In genomic region chr17:68460096-68460495, GRCh38 we compare ENCODE assay signal across 16 cellular contexts. TPM values are rescaled to one million over a fixed set of nuclear protein-coding genes. Genes with fewer than 3 reads are reported as not detected.
DNase-seq lines count a peak whose midpoint lies in the region; ATAC-seq and TF ChIP-seq lines count a peak whose summit lies in the region.
"Had no signal": no experiment of that assay in that cellular context is flagged by ENCODE, and none has a peak within 500 bp of the region (broad histone marks: within the 10 kb centered on the region; RNA-seq: fewer than 3 reads in every experiment).

No MANE protein-coding gene starts in this region.

- no peaks in the 10 kb centered on the region for H3K36me3 ChIP-seq in OCI-LY1 (ENCODE audit: insufficient read depth, low read length)
- H3K36me3 ChIP-seq in effector memory CD4-positive, alpha-beta T cell (ENCODE audit: control insufficient read depth, insufficient read depth, low read length) = no peaks in the 10 kb centered on the region
- H3K36me3 ChIP-seq: colonic mucosa, MG63, suprapubic skin had no signal

- H3F3A ChIP-seq in OCI-LY1 (ENCODE audit: insufficient read depth, low read length) = no peaks in the 10 kb centered on the region

- H3K4me2 ChIP-seq in OCI-LY1 (ENCODE audit: low read length) = no peak overlapping the region

- WGBS in right cardiac atrium = 82% methylated on average over 4 of the region's 4 CpGs

- H3K9me3 ChIP-seq in right cardiac atrium (ENCODE audit: control insufficient read depth, low read length) = no peaks in the 10 kb centered on the region
- H3K9me3 ChIP-seq in OCI-LY1 (ENCODE audit: low read length) = no peaks in the 10 kb centered on the region
- H3K9me3 ChIP-seq in effector memory CD4-positive, alpha-beta T cell (ENCODE audit: control insufficient read depth, low read length) = no peaks in the 10 kb centered on the region
- H3K9me3 ChIP-seq: colonic mucosa, MG63, suprapubic skin had no signal

- H3K9me2 ChIP-seq in OCI-LY1 (ENCODE audit: low read depth, low read length) = no peaks in the 10 kb centered on the region

- DNase-seq in right cardiac atrium = no peak
- DNase-seq in left cardiac atrium = no peak
- no peak for DNase-seq in effector memory CD4-positive, alpha-beta T cell
- no peak for DNase-seq in stimulated activated CD4-positive, alpha-beta T cell treated with anti-CD3 and anti-CD28 coated beads, Interleukin-12 subunit alpha, Interleukin-12 subunit beta, amount 100 ng/mL, for 4 hours
- DNase-seq in NCI-H82 treated with DMSO at 0.1 percent for 48 hours (lab: John Stamatoyannopoulos, UW; ENCODE audit: unreplicated experiment) = no peak
- DNase-seq in activated gamma-delta T cell (lab: John Stamatoyannopoulos, UW) = no peak
- DNase-seq: aorta, colonic mucosa, DMS79, glutamatergic neuron, kidney, MG63, NCI-H2081, SIG-M5 had no signal

- intact Hi-C loops in right cardiac atrium (cut with DNase I) = loop anchor here in 3 of 4 donors (5.0 to 10.0 kb wide), 6 partner anchors 55 to 295 kb away; partner anchors contain the start of gene PRKAR1A (in 1 of the 3)
- intact Hi-C loops in left cardiac atrium (cut with DNase I) = loop anchor here in 1 of 2 donors (10.0 kb wide), 2 partner anchors 285 to 495 kb away; no protein-coding TSS in a partner anchor

- no peaks in the 10 kb centered on the region for H3K27me3 ChIP-seq in right cardiac atrium (ENCODE audit: control insufficient read depth, insufficient read depth)
- H3K27me3 ChIP-seq in OCI-LY1 (ENCODE audit: insufficient read depth, low read length) = no peaks in the 10 kb centered on the region
- no peaks in the 10 kb centered on the region for H3K27me3 ChIP-seq in effector memory CD4-positive, alpha-beta T cell (replicated peaks; ENCODE audit: control insufficient read depth, insufficient read depth, low read length, poor library complexity, severe bottlenecking)
- H3K27me3 ChIP-seq: colonic mucosa, MG63, suprapubic skin had no signal

- H3K27ac ChIP-seq in right cardiac atrium (ENCODE audit: low read length) (peak overlapping the region; percentile 75), OCI-LY1 (ENCODE audit: low read depth, low read length, poor library complexity, severe bottlenecking) (peak overlapping the region; percentile 79)
- H3K27ac ChIP-seq in effector memory CD4-positive, alpha-beta T cell (ENCODE audit: insufficient read depth, low read length, poor library complexity, severe bottlenecking) = peak overlapping the region; percentile 58
- H3K27ac ChIP-seq: colonic mucosa, suprapubic skin had no signal

- no peaks in the 10 kb centered on the region for H3K4me1 ChIP-seq in right cardiac atrium (ENCODE audit: control insufficient read depth, insufficient read depth, low read length)
- peaks cover 72% of the 10 kb centered on the region for H3K4me1 ChIP-seq in OCI-LY1 (ENCODE audit: insufficient read depth, low read length, severe bottlenecking)
- peaks cover 41% of the 10 kb centered on the region for H3K4me1 ChIP-seq in effector memory CD4-positive, alpha-beta T cell (ENCODE audit: control insufficient read depth, insufficient read depth, low read length, poor library complexity, severe bottlenecking)

- no peaks in the 10 kb centered on the region for H3K79me2 ChIP-seq in OCI-LY1 (ENCODE audit: insufficient read depth, low read length)

- no peak overlapping the region for H2AFZ ChIP-seq in OCI-LY1 (ENCODE audit: low read length)

- H4K20me1 ChIP-seq in OCI-LY1 (ENCODE audit: insufficient read depth, low read length) = no peaks in the 10 kb centered on the region

- no peak for TF ChIP-seq CTCF in OCI-LY1 (IDR thresholded peaks at IDR 0.05; ENCODE audit: low read length)

- no peak for ATAC-seq in right cardiac atrium
- ATAC-seq in left cardiac atrium = no peak

- no peak overlapping the region for H3K4me3 ChIP-seq in right cardiac atrium (ENCODE audit: low read length)
- H3K4me3 ChIP-seq in OCI-LY1 (ENCODE audit: low read depth, low read length, poor library complexity, severe bottlenecking) = no peak overlapping the region
- H3K4me3 ChIP-seq in effector memory CD4-positive, alpha-beta T cell (ENCODE audit: insufficient read depth, low read depth, low read length, poor library complexity, severe bottlenecking) = no peak overlapping the region
- H3K4me3 ChIP-seq: colonic mucosa, MG63, suprapubic skin had no signal

- H3K9ac ChIP-seq in OCI-LY1 (ENCODE audit: low read length) = no peak overlapping the region

RNA-seq across cellular contexts. Expression of gene WIPI1, which starts 2.8 kb away (rescaled TPM):
- total RNA-seq in right cardiac atrium (10 to 100 TPM; 42.6 to 71.3 (median 53.5) TPM), left cardiac atrium (10 to 100 TPM; 35.8 to 74.3 TPM)
- polyA plus RNA-seq in right cardiac atrium = 44.2 TPM

RNA-seq across cellular contexts. Expression of gene PRKAR1A, which starts 52.1 kb away (rescaled TPM):
- total RNA-seq in right cardiac atrium (100 to 1,000 TPM; 545 to 768 (median 595) TPM), left cardiac atrium (100 to 1,000 TPM; 483 to 653 TPM)
- 187 TPM for polyA plus RNA-seq in right cardiac atrium
